11 cellular contexts compared by ENCODE assay signal in the genomic region with DNA sequence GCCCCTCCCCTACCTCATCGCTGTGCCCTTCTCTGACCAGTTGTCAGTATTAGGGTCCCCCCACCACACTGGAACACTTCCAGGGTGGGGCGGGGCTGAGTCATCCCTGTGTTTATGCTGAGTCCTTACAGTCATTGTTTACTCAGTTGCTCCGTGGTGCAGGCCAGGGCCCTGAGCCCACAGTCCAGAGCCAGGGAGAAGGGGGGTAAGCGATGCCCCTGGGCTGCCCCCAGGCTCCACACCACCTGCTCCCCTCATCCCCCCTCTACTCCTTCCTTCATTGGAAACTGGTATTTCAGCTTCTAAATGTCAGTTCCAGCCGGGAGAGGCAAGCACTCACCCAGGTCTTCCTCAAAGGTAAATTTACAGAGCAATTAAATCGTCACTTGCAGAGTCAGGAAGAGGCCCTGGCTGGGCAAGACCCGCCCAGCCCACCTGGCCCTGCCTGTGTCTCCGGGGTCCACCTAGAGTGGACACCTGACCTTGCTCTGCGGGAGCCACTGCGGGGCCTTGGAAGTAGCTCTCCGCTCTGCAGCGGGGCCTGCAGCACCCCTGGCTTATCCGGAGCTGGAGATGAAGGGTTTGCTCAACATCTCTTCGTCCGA. TPM values are rescaled to one million over a fixed set of nuclear protein-coding genes. Genes with fewer than 3 reads are reported as not detected.
A peak's percentile ranks its signal among the peaks of the same experiment; 100 is the strongest.
DNase-seq lines count a peak whose midpoint lies in the region; ATAC-seq and TF ChIP-seq lines count a peak whose summit lies in the region.
"Had no signal": no experiment of that assay in that cellular context is flagged by ENCODE, and none has a peak within 500 bp of the region (broad histone marks: within the 10 kb centered on the region; RNA-seq: fewer than 3 reads in every experiment).

No MANE protein-coding gene starts in this region.

- ATAC-seq in activated B cell treated with CpG ODN at 0.5 μM for 24 hours (ENCODE audit: low read depth) (no peak), HG03108 (IDR thresholded peaks at IDR 0.05; ENCODE audit: unreplicated experiment) (no peak)

- H3K36me3 Mint-ChIP-seq in activated B cell treated with CpG ODN at 0.5 μM for 24 hours (ENCODE audit: low read depth) = peaks cover 64% of the 10 kb centered on the region
- H3K36me3 Mint-ChIP-seq: brain had no signal

- POLR2A ChIA-PET in activated B cell treated with CpG ODN at 0.5 μM for 24 hours (lab: Charles Lee) = interaction anchor here (2.6 to 10.9 kb wide), 4 partner anchors 9 to 46 kb away, joined by 7 to 311 read pairs (median 26); a partner anchor contains a TSS

- H3K4me3 Mint-ChIP-seq in activated B cell treated with CpG ODN at 0.5 μM for 24 hours = peak overlapping the region; percentile 89

- H3K27ac ChIP-seq in C4-2B (peak overlapping the region; percentile 31), esophagus squamous epithelium (peak overlapping the region in 2 of 4 donors; percentile 51 to 64)
- H3K27ac ChIP-seq: ovary had no signal

- DNase-seq in HuH-7.5 (ENCODE audit: low spot score) (peak; percentile 70), activated B cell treated with CpG ODN at 0.5 μM for 24 hours (no peak), lung microvascular endothelial cell (ENCODE audit: low read depth in 2 of 2) (peak; percentile 36 to 67), SW 1271 (lab: John Stamatoyannopoulos, UW) (no peak), esophagus squamous epithelium (lab: John Stamatoyannopoulos, UW) (no peak)
- DNase-seq in stimulated activated CD4-positive, alpha-beta T cell treated with anti-CD3 and anti-CD28 coated beads, Interleukin-2, amount 100 ng/mL, for 48 hours = no peak
- DNase-seq: NCI-H1048, ovary had no signal

- no peak for TF ChIP-seq CTCF in C4-2B (conservative IDR thresholded peaks at IDR 0.05)
- no peak for TF ChIP-seq CTCF in activated B cell treated with CpG ODN at 0.5 μM for 24 hours (IDR thresholded peaks at IDR 0.05)
- no peak for TF ChIP-seq CTCF in esophagus squamous epithelium (IDR thresholded peaks at IDR 0.05)

- WGBS in esophagus squamous epithelium, 2 donors = 12 to 36% methylated on average over 3 to 4 of the region's 15 CpGs

- H3K27ac Mint-ChIP-seq in activated B cell treated with CpG ODN at 0.5 μM for 24 hours = peak overlapping the region; percentile 88

- no peaks in the 10 kb centered on the region for H3K9me3 Mint-ChIP-seq in activated B cell treated with CpG ODN at 0.5 μM for 24 hours

- H3K4me3 ChIP-seq in esophagus squamous epithelium = no peak overlapping the region
- H3K4me3 ChIP-seq: ovary had no signal

- TF ChIP-seq POLR2A in esophagus squamous epithelium (IDR thresholded peaks at IDR 0.05) = no peak

- no peaks in the 10 kb centered on the region for H3K9me3 ChIP-seq in esophagus squamous epithelium
- H3K9me3 ChIP-seq: ovary had no signal

- no peaks in the 10 kb centered on the region for H3K36me3 ChIP-seq in esophagus squamous epithelium
- H3K36me3 ChIP-seq: ovary had no signal

- CTCF ChIA-PET in activated B cell treated with CpG ODN at 0.5 μM for 24 hours (lab: Charles Lee) = interaction anchor here (1.1 to 2.9 kb wide), 3 partner anchors 24 to 116 kb away, joined by 3 to 14 read pairs (median 4); no protein-coding TSS in a partner anchor

- no peaks in the 10 kb centered on the region for H3K27me3 Mint-ChIP-seq in activated B cell treated with CpG ODN at 0.5 μM for 24 hours

- intact Hi-C loops in activated B cell treated with CpG ODN at 0.5 μM for 24 hours (cut with micrococcal nuclease) (no loop called here), esophagus squamous epithelium (cut with DNase I) (no loop called here)

- peaks cover 78% of the 10 kb centered on the region for H3K4me1 Mint-ChIP-seq in activated B cell treated with CpG ODN at 0.5 μM for 24 hours

- H3K27me3 ChIP-seq in esophagus squamous epithelium = peaks cover 3 to 33% (median 6%) of the 10 kb centered on the region in 4 donors
- H3K27me3 ChIP-seq: ovary had no signal

- H3K4me1 ChIP-seq in esophagus squamous epithelium = peaks cover 20 to 77% (median 22%) of the 10 kb centered on the region in 3 donors

RNA-seq across cellular contexts. Expression of a gene that starts 4.8 kb away (rescaled TPM):
- total RNA-seq in activated B cell treated with CpG ODN at 0.5 μM for 24 hours (458 and 541 TPM in 2 replicates), lung microvascular endothelial cell (under 0.01 TPM in 2 replicates), esophagus squamous epithelium (1 to 10 TPM; 2.7 to 9.9 (median 5.3) TPM)

RNA-seq across cellular contexts. Expression of a gene that starts 43.1 kb away (rescaled TPM):
- total RNA-seq in activated B cell treated with CpG ODN at 0.5 μM for 24 hours = 22.0 and 26.0 TPM in 2 replicates
- not detected in 2 replicates for total RNA-seq in lung microvascular endothelial cell
- 10 to 100 TPM in 1 of 4 donors, 1 to 10 TPM in 3; 1.2 to 13.0 (median 2.1) TPM for total RNA-seq in esophagus squamous epithelium

Comparison
In these comparisons a context has a peak if more than half of its experiments do, and no peak if none do; other contexts are left out.
1. DNase-seq: peak in HuH-7.5 (single experiment) and lung microvascular endothelial cell (2 of 2); none in activated B cell treated with CpG ODN at 0.5 μM for 24 hours (single experiment), SW 1271 (0 of 2), stimulated activated CD4-positive, alpha-beta T cell treated with anti-CD3 and anti-CD28 coated beads, Interleukin-2, amount 100 ng/mL, for 48 hours (0 of 2) and esophagus squamous epithelium (single experiment).
2. RNA of a gene that starts 4.8 kb away (total RNA-seq): 458 to 541 TPM in activated B cell treated with CpG ODN at 0.5 μM for 24 hours; 2.7 to 9.9 TPM in esophagus squamous epithelium and under 0.01 TPM in lung microvascular endothelial cell; every median in the first group is over 10 times any median in the second.